ENCODE assay signal across 1 cellular context in genomic region chr12:111099186-111099585, GRCh38.
TF ChIP-seq lines count a peak whose summit lies in the region.

No MANE protein-coding gene starts in this region.

TF ChIP-seq in H1, 55 proteins besides CTCF, POLR2A, EP300 and RAD21:
- no peak for TF ChIP-seq USF2 (IDR thresholded peaks at IDR 0.05; ENCODE audit: low read length)
TF ChIP-seq in H1: peak in this region for 0.
